In the genomic region with DNA sequence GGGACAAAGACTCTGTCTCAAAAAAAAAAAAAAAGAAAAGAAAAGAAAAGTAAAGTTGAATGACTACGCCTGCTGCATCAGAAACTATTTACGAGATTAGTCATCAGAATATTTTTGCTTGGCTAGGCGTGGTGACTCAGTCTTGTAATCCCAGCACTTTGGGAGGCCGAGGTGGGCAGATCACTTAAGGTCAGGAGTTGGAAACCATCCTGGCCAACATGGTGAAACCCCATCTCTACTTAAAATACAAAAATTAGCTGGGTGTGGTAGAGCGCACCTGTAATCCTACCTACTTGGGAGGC, we compare ENCODE assay signal across 8 cellular contexts.
DNase-seq lines count a peak whose midpoint lies in the region; ATAC-seq and TF ChIP-seq lines count a peak whose summit lies in the region.
"Not testable (repeated sequence)": the region's sequence is repeated elsewhere in the genome, so short reads cannot be mapped to it uniquely, and the experiment has no call there.

No MANE protein-coding gene starts in this region.

- H2AK5ac ChIP-seq in trophoblast cell (ENCODE audit: low read length): not testable (repeated sequence)

- DNase-seq in AG04450 (ENCODE audit: low read depth, low spot score) (peak; percentile 53), HT-29 (ENCODE audit: low spot score) (peak; percentile 55), fibroblast of lung (ENCODE audit: low read depth in 2 of 2) (peak; percentile 85 to 92), trophoblast cell (peak; percentile 72 to 88)
- DNase-seq in activated CD4-positive, alpha-beta T cell treated with anti-CD3 and anti-CD28 coated beads for 36 hours: not testable (repeated sequence)

- not testable (repeated sequence) for H3K9ac ChIP-seq in fibroblast of lung (ENCODE audit: insufficient read depth, low read length); trophoblast cell (ENCODE audit: low read length)

- H3K4me3 ChIP-seq in AG04450 (ENCODE audit: low read depth, low read length); fibroblast of lung (replicated peaks in 1 of 4; ENCODE audit: control extremely low read depth in 1 of 4, insufficient read depth in 1 of 4, low read depth in 3 of 4, low read length in 4 of 4); trophoblast cell (ENCODE audit: low read depth, low read length): not testable (repeated sequence)

- not testable (repeated sequence) for H2BK120ac ChIP-seq in trophoblast cell (ENCODE audit: insufficient read depth, low read length, poor library complexity)

- CTCF ChIA-PET in AG04450 (lab: Charles Lee): interaction anchor here (1.0 to 1.2 kb wide), 2 partner anchors 20 to 76 kb away, joined by 3 to 4 read pairs; no protein-coding TSS in a partner anchor
- CTCF ChIA-PET in activated CD4-positive, alpha-beta T cell treated with anti-CD3 and anti-CD28 coated beads for 36 hours (lab: Charles Lee): not testable (repeated sequence)

- not testable (repeated sequence) for H3K79me2 ChIP-seq in fibroblast of lung (ENCODE audit: control insufficient read depth, insufficient read depth, low read length); trophoblast cell (ENCODE audit: control insufficient read depth, insufficient read depth, low read length, poor library complexity)

- not testable (repeated sequence) for H4K12ac ChIP-seq in trophoblast cell (ENCODE audit: low read depth, low read length)

- no CpG with 5 or more reads among the region's 5 CpGs for WGBS in trophoblast cell (ENCODE audit: extremely low coverage, insufficient coverage, insufficient read length)

- not testable (repeated sequence) for H3K9me3 ChIP-seq in AG04450 (ENCODE audit: control insufficient read depth, insufficient read depth, low read length); fibroblast of lung (ENCODE audit: control insufficient read depth, insufficient read depth, low read depth, low read length); trophoblast cell (ENCODE audit: insufficient read depth, low read depth, low read length)

- H4K20me1 ChIP-seq in fibroblast of lung (ENCODE audit: control insufficient read depth, extremely low read depth, insufficient read depth, low read length): not testable (repeated sequence)

- not testable (repeated sequence) for H4K91ac ChIP-seq in trophoblast cell (ENCODE audit: low read depth, low read length)

- not testable (repeated sequence) for H3K4me1 Mint-ChIP-seq in activated CD4-positive, alpha-beta T cell treated with anti-CD3 and anti-CD28 coated beads for 36 hours

- H3K14ac ChIP-seq in trophoblast cell (ENCODE audit: low read length): not testable (repeated sequence)

- H3K79me1 ChIP-seq in trophoblast cell (ENCODE audit: low read length): not testable (repeated sequence)

- not testable (repeated sequence) for H2BK5ac ChIP-seq in trophoblast cell (ENCODE audit: low read depth, low read length, poor library complexity)

- H3K36me3 Mint-ChIP-seq in activated CD4-positive, alpha-beta T cell treated with anti-CD3 and anti-CD28 coated beads for 36 hours (ENCODE audit: low read depth): not testable (repeated sequence)

- not testable (repeated sequence) for H2AFZ ChIP-seq in fibroblast of lung (ENCODE audit: low read length); trophoblast cell (ENCODE audit: insufficient read depth, low read length, poor library complexity)

- not testable (repeated sequence) for H3K23ac ChIP-seq in trophoblast cell (ENCODE audit: low read length)

- H3K4me3 Mint-ChIP-seq in activated CD4-positive, alpha-beta T cell treated with anti-CD3 and anti-CD28 coated beads for 36 hours: not testable (repeated sequence)

- not testable (repeated sequence) for H3K4ac ChIP-seq in trophoblast cell (ENCODE audit: low read depth, low read length)

- H3K27me3 ChIP-seq in AG04450 (ENCODE audit: control insufficient read depth, insufficient read depth, low read length); fibroblast of lung (ENCODE audit: control insufficient read depth, insufficient read depth, low read length); trophoblast cell (ENCODE audit: insufficient read depth, low read length): not testable (repeated sequence)

- H4K8ac ChIP-seq in trophoblast cell (ENCODE audit: low read depth, low read length): not testable (repeated sequence)

- POLR2A ChIA-PET in AG04450 (lab: Yijun Ruan, JAX): interaction anchor here (0.7 to 1.2 kb wide), 5 partner anchors 14 to 69 kb away, joined by 3 to 6 read pairs (median 4); partner anchors contain the start of gene SOCS6
- POLR2A ChIA-PET in activated CD4-positive, alpha-beta T cell treated with anti-CD3 and anti-CD28 coated beads for 36 hours (lab: Charles Lee): not testable (repeated sequence)

- not testable (repeated sequence) for H3K27ac Mint-ChIP-seq in activated CD4-positive, alpha-beta T cell treated with anti-CD3 and anti-CD28 coated beads for 36 hours

- H3K4me1 ChIP-seq in fibroblast of lung (ENCODE audit: control insufficient read depth, extremely low read depth, insufficient read depth, low read length); trophoblast cell (ENCODE audit: control insufficient read depth in 1 of 2, insufficient read depth in 2 of 2, low read length in 2 of 2): not testable (repeated sequence)

- H3K4me2 ChIP-seq in fibroblast of lung (ENCODE audit: extremely low read depth, insufficient read depth, low read length); trophoblast cell (ENCODE audit: low read length): not testable (repeated sequence)

- H3K27ac ChIP-seq in AG04450 (ENCODE audit: low read depth, low read length) (peak overlapping the region; percentile 84), fibroblast of lung (ENCODE audit: insufficient read depth, low read length) (peak overlapping the region; percentile 24)
- not testable (repeated sequence) for H3K27ac ChIP-seq in trophoblast cell (ENCODE audit: low read depth, low read length)

- ATAC-seq in GM18520 (IDR thresholded peaks at IDR 0.05; ENCODE audit: unreplicated experiment): peak; percentile 81
- peak; percentile 81 for ATAC-seq in GM21576 (IDR thresholded peaks at IDR 0.05; ENCODE audit: unreplicated experiment)
- ATAC-seq in HG03025 (IDR thresholded peaks at IDR 0.05; ENCODE audit: low FRiP score, unreplicated experiment): peak; percentile 78
- ATAC-seq in activated CD4-positive, alpha-beta T cell treated with anti-CD3 and anti-CD28 coated beads for 36 hours: peak; percentile 23

- intact Hi-C loops in activated CD4-positive, alpha-beta T cell treated with anti-CD3 and anti-CD28 coated beads for 36 hours (cut with DNase I, micrococcal nuclease): not testable (repeated sequence)

- TF ChIP-seq CTCF in AG04450 (IDR thresholded peaks at IDR 0.05; ENCODE audit: low read depth, low read length); fibroblast of lung (conservative IDR thresholded peaks at IDR 0.05 in 1 of 2, IDR thresholded peaks at IDR 0.05 in 1 of 2; ENCODE audit: low read depth in 1 of 2, low read length in 2 of 2): not testable (repeated sequence)

- not testable (repeated sequence) for H3K18ac ChIP-seq in trophoblast cell (ENCODE audit: low read length)

- H3K27me3 Mint-ChIP-seq in activated CD4-positive, alpha-beta T cell treated with anti-CD3 and anti-CD28 coated beads for 36 hours: not testable (repeated sequence)

- H3K36me3 ChIP-seq in fibroblast of lung (ENCODE audit: control insufficient read depth, insufficient read depth, low read length); trophoblast cell (ENCODE audit: control insufficient read depth in 1 of 2, insufficient read depth in 2 of 2, low read length in 2 of 2): not testable (repeated sequence)

- not testable (repeated sequence) for H3K9me3 Mint-ChIP-seq in activated CD4-positive, alpha-beta T cell treated with anti-CD3 and anti-CD28 coated beads for 36 hours (ENCODE audit: low read depth)

- not testable (repeated sequence) for H2BK12ac ChIP-seq in trophoblast cell (ENCODE audit: low read length)

Comparison
In these comparisons a context has a peak if more than half of its experiments do, and no peak if none do; other contexts are left out.
1. ATAC-seq: peak in every context shown above with its lines; median percentile 81 in GM18520; 81 in GM21576; 78 in HG03025; 23 in activated CD4-positive, alpha-beta T cell treated with anti-CD3 and anti-CD28 coated beads for 36 hours.